9 cellular contexts compared by ENCODE assay signal in genomic region chr20:54067606-54068174, GRCh38. TPM values are rescaled to one million over a fixed set of nuclear protein-coding genes. Genes with fewer than 3 reads are reported as not detected.
DNase-seq lines count a peak whose midpoint lies in the region; ATAC-seq and TF ChIP-seq lines count a peak whose summit lies in the region.
"Had no signal": no experiment of that assay in that cellular context is flagged by ENCODE, and none has a peak within 500 bp of the region (broad histone marks: within the 10 kb centered on the region; RNA-seq: fewer than 3 reads in every experiment).

No MANE protein-coding gene starts in this region.

- POLR2A ChIA-PET in activated CD8-positive, alpha-beta T cell treated with anti-CD3 and anti-CD28 coated beads for 36 hours (lab: Charles Lee), result no interaction called here
- POLR2A ChIA-PET in activated CD8-positive, alpha-beta T cell treated with anti-CD3 and anti-CD28 coated beads, Interleukin-2, amount 10 ng/mL, durations not matched to agents 7 days and 5 days (lab: Charles Lee), result interaction anchor here (1.2 kb wide), 1 partner anchor 61 kb away, joined by 3 read pairs; no protein-coding TSS in a partner anchor

- no peak for TF ChIP-seq CTCF in activated CD8-positive, alpha-beta T cell treated with anti-CD3 and anti-CD28 coated beads for 36 hours (IDR thresholded peaks at IDR 0.05)
- TF ChIP-seq CTCF in breast epithelium (IDR thresholded peaks at IDR 0.05), result no peak

- peaks cover 8% of the 10 kb centered on the region for H3K4me1 Mint-ChIP-seq in activated CD8-positive, alpha-beta T cell treated with anti-CD3 and anti-CD28 coated beads for 36 hours (ENCODE audit: low read depth)
- peaks cover 7% of the 10 kb centered on the region for H3K4me1 Mint-ChIP-seq in activated CD8-positive, alpha-beta T cell treated with anti-CD3 and anti-CD28 coated beads, Interleukin-2, amount 10 ng/mL, durations not matched to agents 7 days and 5 days (ENCODE audit: low read depth)

- no peak overlapping the region for H3K4me3 Mint-ChIP-seq in activated CD8-positive, alpha-beta T cell treated with anti-CD3 and anti-CD28 coated beads for 36 hours
- H3K4me3 Mint-ChIP-seq in activated CD8-positive, alpha-beta T cell treated with anti-CD3 and anti-CD28 coated beads, Interleukin-2, amount 10 ng/mL, durations not matched to agents 7 days and 5 days, result no peak overlapping the region

- no peak for TF ChIP-seq POLR2A in breast epithelium (IDR thresholded peaks at IDR 0.05)

- H3K27ac ChIP-seq in breast epithelium, result peak overlapping the region in 1 of 2 donors; percentile 50
- H3K27ac ChIP-seq: BLaER1 treated with 17β-estradiol and CSF1 and Interleukin-3, amounts not matched to agents 10 nM and 100 nM had no signal

- no peaks in the 10 kb centered on the region for H3K9me3 ChIP-seq in breast epithelium
- H3K9me3 ChIP-seq: BLaER1 treated with 17β-estradiol and CSF1 and Interleukin-3, amounts not matched to agents 10 nM and 100 nM had no signal

- H3K27ac Mint-ChIP-seq in activated CD8-positive, alpha-beta T cell treated with anti-CD3 and anti-CD28 coated beads for 36 hours, result no peak overlapping the region
- H3K27ac Mint-ChIP-seq in activated CD8-positive, alpha-beta T cell treated with anti-CD3 and anti-CD28 coated beads, Interleukin-2, amount 10 ng/mL, durations not matched to agents 7 days and 5 days, result no peak overlapping the region

- no peaks in the 10 kb centered on the region for H3K9me3 Mint-ChIP-seq in activated CD8-positive, alpha-beta T cell treated with anti-CD3 and anti-CD28 coated beads for 36 hours
- H3K9me3 Mint-ChIP-seq in activated CD8-positive, alpha-beta T cell treated with anti-CD3 and anti-CD28 coated beads, Interleukin-2, amount 10 ng/mL, durations not matched to agents 7 days and 5 days (ENCODE audit: insufficient read depth), result no peaks in the 10 kb centered on the region

- H3K27me3 ChIP-seq in breast epithelium, result no peaks in the 10 kb centered on the region
- H3K27me3 ChIP-seq: BLaER1 treated with 17β-estradiol and CSF1 and Interleukin-3, amounts not matched to agents 10 nM and 100 nM had no signal

- CTCF ChIA-PET in activated CD8-positive, alpha-beta T cell treated with anti-CD3 and anti-CD28 coated beads for 36 hours (lab: Charles Lee), result interaction anchor here (0.8 kb wide), 1 partner anchor 128 kb away, joined by 3 read pairs; no protein-coding TSS in a partner anchor
- CTCF ChIA-PET in activated CD8-positive, alpha-beta T cell treated with anti-CD3 and anti-CD28 coated beads, Interleukin-2, amount 10 ng/mL, durations not matched to agents 7 days and 5 days (lab: Charles Lee), result no interaction called here

- intact Hi-C loops in activated CD8-positive, alpha-beta T cell treated with anti-CD3 and anti-CD28 coated beads for 36 hours (cut with micrococcal nuclease), result loop anchor here (10.0 kb wide), 1 partner anchor 113 kb away; no protein-coding TSS in a partner anchor
- intact Hi-C loops in breast epithelium (cut with DNase I; ENCODE audit: low total_unique reads), result no loop called here

- ATAC-seq in activated CD8-positive, alpha-beta T cell treated with anti-CD3 and anti-CD28 coated beads for 36 hours, result peak; percentile 25
- ATAC-seq in activated CD8-positive, alpha-beta T cell treated with anti-CD3 and anti-CD28 coated beads, Interleukin-2, amount 10 ng/mL, durations not matched to agents 7 days and 5 days, result no peak
- ATAC-seq in HG03571 (IDR thresholded peaks at IDR 0.05; ENCODE audit: unreplicated experiment), result peak; percentile 91

- no peaks in the 10 kb centered on the region for H3K27me3 Mint-ChIP-seq in activated CD8-positive, alpha-beta T cell treated with anti-CD3 and anti-CD28 coated beads for 36 hours
- H3K27me3 Mint-ChIP-seq in activated CD8-positive, alpha-beta T cell treated with anti-CD3 and anti-CD28 coated beads, Interleukin-2, amount 10 ng/mL, durations not matched to agents 7 days and 5 days (ENCODE audit: low read depth), result no peaks in the 10 kb centered on the region

- H3K36me3 ChIP-seq in breast epithelium, result no peaks in the 10 kb centered on the region
- H3K36me3 ChIP-seq: BLaER1 treated with 17β-estradiol and CSF1 and Interleukin-3, amounts not matched to agents 10 nM and 100 nM had no signal

- peak; percentile 5 for DNase-seq in activated CD8-positive, alpha-beta T cell treated with anti-CD3 and anti-CD28 coated beads for 36 hours
- DNase-seq in activated CD8-positive, alpha-beta T cell treated with anti-CD3 and anti-CD28 coated beads, Interleukin-2, amount 10 ng/mL, durations not matched to agents 7 days and 5 days, result no peak
- DNase-seq in breast epithelium (ENCODE audit: low spot score in 2 of 2), result peak; percentile 67 to 78
- peak; percentile 100 for DNase-seq in renal cortical epithelial cell (ENCODE audit: low read depth)
- no peak for DNase-seq in SHP77 (lab: John Stamatoyannopoulos, UW)
- no peak for DNase-seq in Kasumi-1 (lab: John Stamatoyannopoulos, UW)
- DNase-seq in activated CD8-positive, alpha-beta memory T cell treated with anti-CD3 and anti-CD28 coated beads for 24 hours, result no peak

- H3K4me1 ChIP-seq in breast epithelium, result no peaks in the 10 kb centered on the region

- no peaks in the 10 kb centered on the region for H3K36me3 Mint-ChIP-seq in activated CD8-positive, alpha-beta T cell treated with anti-CD3 and anti-CD28 coated beads for 36 hours (ENCODE audit: low read depth)
- H3K36me3 Mint-ChIP-seq in activated CD8-positive, alpha-beta T cell treated with anti-CD3 and anti-CD28 coated beads, Interleukin-2, amount 10 ng/mL, durations not matched to agents 7 days and 5 days (ENCODE audit: low read depth), result no peaks in the 10 kb centered on the region

- no peak overlapping the region for H3K4me3 ChIP-seq in breast epithelium
- H3K4me3 ChIP-seq: BLaER1 treated with 17β-estradiol and CSF1 and Interleukin-3, amounts not matched to agents 10 nM and 100 nM had no signal

RNA-seq across cellular contexts. Expression of gene BCAS1, which starts 2.7 kb away (rescaled TPM):
- total RNA-seq in activated CD8-positive, alpha-beta T cell treated with anti-CD3 and anti-CD28 coated beads for 36 hours, result under 1 TPM in 1 of 2 experiments, not detected in 1; 0.09 TPM
- not detected for total RNA-seq in activated CD8-positive, alpha-beta T cell treated with anti-CD3 and anti-CD28 coated beads, Interleukin-2, amount 10 ng/mL, durations not matched to agents 7 days and 5 days
- total RNA-seq in breast epithelium, result 1 to 10 TPM in 1 of 3 donors, under 1 TPM in 1, not detected in 1; 0.98 to 3.1 TPM
- 0.10 and 0.17 TPM in 2 replicates for total RNA-seq in renal cortical epithelial cell

Comparison
In these comparisons a context has a peak if more than half of its experiments do, and no peak if none do; other contexts are left out.
1. DNase-seq: peak in activated CD8-positive, alpha-beta T cell treated with anti-CD3 and anti-CD28 coated beads for 36 hours (single experiment), breast epithelium (2 of 2) and renal cortical epithelial cell (single experiment); none in activated CD8-positive, alpha-beta T cell treated with anti-CD3 and anti-CD28 coated beads, Interleukin-2, amount 10 ng/mL, durations not matched to agents 7 days and 5 days (single experiment), SHP77 (0 of 2), Kasumi-1 (0 of 2) and activated CD8-positive, alpha-beta memory T cell treated with anti-CD3 and anti-CD28 coated beads for 24 hours (single experiment).